In the genomic region with DNA sequence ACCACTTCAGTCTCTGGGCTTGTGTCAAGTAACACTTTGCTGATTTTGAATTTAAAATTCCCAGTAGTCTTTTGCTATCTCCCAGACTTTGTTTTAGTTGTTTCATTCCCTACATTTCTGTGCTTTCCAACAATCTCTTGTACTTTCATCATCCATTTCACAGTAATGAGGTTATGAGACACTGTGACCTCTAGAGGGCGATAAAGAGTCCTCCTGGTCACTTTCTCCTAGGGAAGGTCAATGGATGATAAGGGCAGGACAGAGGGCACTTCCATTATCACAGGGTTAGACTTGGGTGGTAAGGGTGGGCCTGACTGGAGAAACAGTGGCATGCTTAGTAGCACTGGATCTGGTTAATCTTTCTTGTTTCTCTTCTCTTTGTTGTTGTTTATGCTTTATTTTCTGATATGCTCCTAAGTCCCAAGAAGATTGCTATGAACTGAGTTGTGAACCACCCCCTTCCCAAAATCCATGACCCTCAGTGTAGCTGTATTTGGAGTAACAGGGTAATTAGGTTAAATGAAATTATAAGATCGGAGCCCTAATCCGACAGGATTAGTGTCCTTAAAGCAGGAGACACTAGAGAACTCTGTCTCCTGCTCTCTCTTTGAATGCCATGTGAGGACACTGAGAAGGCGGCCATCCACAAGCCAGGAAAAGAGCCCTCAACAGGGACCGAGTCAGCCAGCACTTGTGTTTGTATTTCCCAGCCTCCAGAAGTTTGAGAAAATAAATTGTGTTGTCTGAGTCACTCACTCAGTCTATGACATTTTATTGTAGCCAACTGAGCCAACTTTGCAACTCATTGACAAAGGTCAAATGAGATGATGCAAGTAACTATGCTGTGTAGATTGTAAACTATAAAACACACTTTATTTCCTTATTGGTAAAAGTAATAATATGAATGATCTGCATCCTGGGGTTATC, we compare ENCODE assay signal across 8 cellular contexts.
A peak's percentile ranks its signal among the peaks of the same experiment; 100 is the strongest.
DNase-seq lines count a peak whose midpoint lies in the region; FAIRE-seq and TF ChIP-seq lines count a peak whose summit lies in the region.

No MANE protein-coding gene starts in this region.

- H3K4me1 Mint-ChIP-seq in mesothelial cell of epicardium: peaks cover 10% of the 10 kb centered on the region
- H3K4me1 Mint-ChIP-seq in CD4-positive, alpha-beta memory T cell: no peaks in the 10 kb centered on the region

- POLR2A ChIA-PET in CD4-positive, alpha-beta memory T cell (lab: Charles Lee; ENCODE audit: partially characterized antibody): no interaction called here

- intact Hi-C loops in CD4-positive, alpha-beta memory T cell (cut with micrococcal nuclease): no loop called here

- H3K27ac ChIP-seq in CD4-positive, alpha-beta memory T cell (ENCODE audit: low read depth, low read length): no peak overlapping the region

- FAIRE-seq in bronchial epithelial cell (lab: Jason Lieb, UNC): peak; percentile 64

- H3K4me3 ChIP-seq in bronchial epithelial cell (ENCODE audit: low read depth, low read length): no peak overlapping the region
- H3K4me3 ChIP-seq in CD4-positive, alpha-beta memory T cell (ENCODE audit: low read length in 2 of 2): no peak overlapping the region

- no peaks in the 10 kb centered on the region for H3K9me3 ChIP-seq in CD4-positive, alpha-beta memory T cell (ENCODE audit: control insufficient read depth in 1 of 2, low read length in 2 of 2)

- no peak overlapping the region for H3K4me3 Mint-ChIP-seq in mesothelial cell of epicardium
- no peak overlapping the region for H3K4me3 Mint-ChIP-seq in CD4-positive, alpha-beta memory T cell

- TF ChIP-seq CTCF in bronchial epithelial cell (IDR thresholded peaks at IDR 0.05; ENCODE audit: insufficient read depth, low read length, severe bottlenecking): peak; percentile 58
- TF ChIP-seq CTCF in mesothelial cell of epicardium (IDR thresholded peaks at IDR 0.05; ENCODE audit: unreplicated experiment): peak; percentile 66

- no peaks in the 10 kb centered on the region for H3K9me3 Mint-ChIP-seq in mesothelial cell of epicardium
- peaks cover 0 to 8% (median under 1%) of the 10 kb centered on the region in 8 donors for H3K9me3 Mint-ChIP-seq in CD4-positive, alpha-beta memory T cell

- no peaks in the 10 kb centered on the region for H3K36me3 ChIP-seq in bronchial epithelial cell (ENCODE audit: control insufficient read depth, insufficient read depth, low read length)
- no peaks in the 10 kb centered on the region for H3K36me3 ChIP-seq in CD4-positive, alpha-beta memory T cell (ENCODE audit: insufficient read depth, low read length)

- CTCF ChIA-PET in CD4-positive, alpha-beta memory T cell (lab: Charles Lee; ENCODE audit: partially characterized antibody): no interaction called here

- H3K4me1 ChIP-seq in CD4-positive, alpha-beta memory T cell (ENCODE audit: insufficient read depth, low read length): no peaks in the 10 kb centered on the region

- H3K36me3 Mint-ChIP-seq in mesothelial cell of epicardium: no peaks in the 10 kb centered on the region
- no peaks in the 10 kb centered on the region for H3K36me3 Mint-ChIP-seq in CD4-positive, alpha-beta memory T cell

- H3K27me3 ChIP-seq in bronchial epithelial cell (ENCODE audit: control insufficient read depth, insufficient read depth, low read length): no peaks in the 10 kb centered on the region
- no peaks in the 10 kb centered on the region for H3K27me3 ChIP-seq in CD4-positive, alpha-beta memory T cell (ENCODE audit: insufficient read depth, low read length)

- H3K27ac Mint-ChIP-seq in mesothelial cell of epicardium: no peak overlapping the region
- H3K27ac Mint-ChIP-seq in CD4-positive, alpha-beta memory T cell: no peak overlapping the region

- DNase-seq in NOMO-1 treated with DMSO at 0.1 percent for 48 hours (lab: John Stamatoyannopoulos, UW; ENCODE audit: unreplicated experiment) (peak; percentile 38), NOMO-1 treated with dmso at 0.1 percent for 144 hours (lab: John Stamatoyannopoulos, UW; ENCODE audit: unreplicated experiment) (no peak), HCEC 1CT (peak; percentile 2), NCI-H1694 treated with DMSO at 0.1 percent for 48 hours (lab: John Stamatoyannopoulos, UW) (peak; percentile 38), bronchial epithelial cell (ENCODE audit: low read depth) (peak; percentile 32), mesothelial cell of epicardium (ENCODE audit: low spot score in 2 of 2, unreplicated experiment in 2 of 2) (no peak), cortex of kidney (lab: John Stamatoyannopoulos, UW) (no peak)
- no peak for DNase-seq in CD4-positive, alpha-beta memory T cell

- no peaks in the 10 kb centered on the region for H3K27me3 Mint-ChIP-seq in mesothelial cell of epicardium (ENCODE audit: low read depth)
- no peaks in the 10 kb centered on the region for H3K27me3 Mint-ChIP-seq in CD4-positive, alpha-beta memory T cell

Comparison
In these comparisons a context has a peak if more than half of its experiments do, and no peak if none do; other contexts are left out.
1. DNase-seq: peak in NOMO-1 treated with DMSO at 0.1 percent for 48 hours (single experiment), HCEC 1CT (single experiment), NCI-H1694 treated with DMSO at 0.1 percent for 48 hours (single experiment) and bronchial epithelial cell (single experiment); none in NOMO-1 treated with dmso at 0.1 percent for 144 hours (single experiment), mesothelial cell of epicardium (0 of 2), cortex of kidney (single experiment) and CD4-positive, alpha-beta memory T cell (0 of 5).